In genomic region chrX:48703642-48704481, GRCh38 we compare ENCODE assay signal across 10 cellular contexts. TPM values are rescaled to one million over a fixed set of nuclear protein-coding genes. Genes with fewer than 3 reads are reported as not detected.
DNase-seq lines count a peak whose midpoint lies in the region; ATAC-seq and TF ChIP-seq lines count a peak whose summit lies in the region.
"Had no signal": no experiment of that assay in that cellular context is flagged by ENCODE, and none has a peak within 500 bp of the region (broad histone marks: within the 10 kb centered on the region; RNA-seq: fewer than 3 reads in every experiment).

No MANE protein-coding gene starts in this region.

- H3K27ac Mint-ChIP-seq in T-helper 17 cell: peak overlapping the region; percentile 70

- no peak for ATAC-seq in T-helper 17 cell
- ATAC-seq in HG02763 (IDR thresholded peaks at IDR 0.05; ENCODE audit: unreplicated experiment): no peak

- peaks cover 17% of the 10 kb centered on the region for H3K4me1 Mint-ChIP-seq in T-helper 17 cell

- TF ChIP-seq CTCF in fibroblast of villous mesenchyme (IDR thresholded peaks at IDR 0.05; ENCODE audit: insufficient read depth, low read depth, low read length): no peak

- DNase-seq in NCI-H1694 (lab: John Stamatoyannopoulos, UW) (peak; percentile 18), NCI-H1694 treated with DMSO at 0.1 percent for 48 hours (lab: John Stamatoyannopoulos, UW) (no peak), T-helper 17 cell (no peak), fibroblast of villous mesenchyme (ENCODE audit: low read depth) (peak; percentile 20), putamen (ENCODE audit: low spot score) (peak; percentile 12), SKM-1 (lab: John Stamatoyannopoulos, UW; ENCODE audit: unreplicated experiment) (no peak), DMS114 treated with DMSO at 0.1 percent for 48 hours (lab: John Stamatoyannopoulos, UW; ENCODE audit: unreplicated experiment) (no peak)
- DNase-seq: activated CD8-positive, alpha-beta memory T cell treated with anti-CD3 and anti-CD28 coated beads, Interleukin-2, amount 50 U/mL, for 4 hours had no signal

- H3K4me3 ChIP-seq in fibroblast of villous mesenchyme (ENCODE audit: low read depth, low read length): no peak overlapping the region

- H3K36me3 Mint-ChIP-seq in T-helper 17 cell (ENCODE audit: low read depth): no peaks in the 10 kb centered on the region

- H3K27me3 Mint-ChIP-seq in T-helper 17 cell: no peaks in the 10 kb centered on the region

- no peak overlapping the region for H3K4me3 Mint-ChIP-seq in T-helper 17 cell

- no peaks in the 10 kb centered on the region for H3K9me3 ChIP-seq in T-helper 17 cell (ENCODE audit: control insufficient read depth, low read length, poor library complexity, severe bottlenecking)

RNA-seq across cellular contexts. Expression of gene SUV39H1, which starts 7.3 kb away (rescaled TPM):
- 1 to 10 TPM; 5.8 to 6.4 TPM for total RNA-seq in T-helper 17 cell
- 4.8 and 5.6 TPM in 2 replicates for total RNA-seq in fibroblast of villous mesenchyme

RNA-seq across cellular contexts. Expression of gene WAS, which starts 20.3 kb away (rescaled TPM):
- total RNA-seq in T-helper 17 cell (100 to 1,000 TPM in 1 of 2 donors, 10 to 100 TPM in 1; 86.0 to 105 TPM), fibroblast of villous mesenchyme (under 0.01 TPM in 1 of 2 replicates, not detected in the other)

RNA-seq across cellular contexts. Expression of gene GLOD5, which starts 57.7 kb away (rescaled TPM):
- total RNA-seq in T-helper 17 cell (not detected), fibroblast of villous mesenchyme (not detected in 2 replicates)
- total RNA-seq: A673 had no signal

Comparison
In these comparisons a context has a peak if more than half of its experiments do, and no peak if none do; other contexts are left out.
1. DNase-seq: peak in NCI-H1694 (single experiment), fibroblast of villous mesenchyme (single experiment) and putamen (single experiment); none in NCI-H1694 treated with DMSO at 0.1 percent for 48 hours (single experiment), T-helper 17 cell (0 of 3), SKM-1 (single experiment) and DMS114 treated with DMSO at 0.1 percent for 48 hours (single experiment).
2. RNA of gene WAS, which starts 20.3 kb away (total RNA-seq): 86.0 to 105 TPM in T-helper 17 cell; under 0.01 TPM in fibroblast of villous mesenchyme; every median in the first group is over 10 times any median in the second.